In the genomic region with DNA sequence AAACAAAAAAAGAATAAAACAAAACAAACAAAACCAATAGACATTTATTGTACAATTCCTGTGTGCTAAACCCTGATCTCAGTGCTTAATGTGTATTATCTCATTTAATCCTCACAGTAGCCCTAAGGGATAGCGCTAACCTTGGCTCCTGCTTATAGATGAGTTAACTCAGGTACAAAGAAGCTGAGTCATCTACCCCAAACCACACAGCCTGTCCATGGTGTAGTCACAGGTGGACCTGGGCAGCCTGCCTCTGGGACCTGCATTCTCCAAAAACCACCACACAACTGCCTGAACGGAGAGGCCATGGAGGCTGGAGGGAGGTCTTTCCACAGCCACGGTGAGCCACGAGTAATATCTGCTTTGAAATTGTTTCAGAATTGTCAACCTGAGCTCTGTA, we compare ENCODE assay signal across 20 cellular contexts.
"Had no signal": no experiment of that assay in that cellular context is flagged by ENCODE, and none has a peak within 500 bp of the region (broad histone marks: within the 10 kb centered on the region; RNA-seq: fewer than 3 reads in every experiment).

No MANE protein-coding gene starts in this region.

- H3K4me1 ChIP-seq: prostate gland had no signal

- FAIRE-seq: colon had no signal

- H3K27ac ChIP-seq: adrenal gland, ascending aorta, brain microvascular endothelial cell, left lung, neural progenitor cell, prostate gland, thoracic aorta, vagina, WERI-Rb-1 had no signal

- H3K9me3 ChIP-seq: ascending aorta, left lung, prostate gland, thoracic aorta, vagina had no signal

- H3K4me2 ChIP-seq: neural progenitor cell had no signal

- DNase-seq: activated CD4-positive, CD25-positive, alpha-beta regulatory T cell treated with anti-CD3 and anti-CD28 coated beads, Interleukin-2, amount 50 U/mL, for 72 hours; activated CD8-positive, alpha-beta memory T cell treated with anti-CD3 and anti-CD28 coated beads for 24 hours; activated CD8-positive, alpha-beta memory T cell treated with anti-CD3 and anti-CD28 coated beads, Interleukin-2, amount 50 U/mL, for 4 hours; activated naive CD4-positive, alpha-beta T cell; activated T-cell treated with anti-CD3 and anti-CD28 coated beads, Interleukin-2, amount 50 U/mL, for 24 hours; brain microvascular endothelial cell; effector memory CD4-positive, alpha-beta T cell; left lung; naive thymus-derived CD8-positive, alpha-beta T cell; stimulated activated CD4-positive, alpha-beta T cell treated with anti-CD3 and anti-CD28 coated beads, Interleukin-4, amount 100 ng/mL, for 24 hours; stimulated activated naive CD4-positive, alpha-beta T cell treated with Interleukin-2 at 50 U/mL for 16 hours; WERI-Rb-1 had no signal

- H3K9ac ChIP-seq: neural progenitor cell had no signal

- H3K4me3 ChIP-seq: adrenal gland, ascending aorta, left lung, neural progenitor cell, prostate gland, thoracic aorta, vagina had no signal

- ATAC-seq: activated T-helper 17 cell treated with anti-CD3 and anti-CD28 coated beads, Interleukin-2, amount 50 U/mL, for 72 hours; left lung; naive thymus-derived CD8-positive, alpha-beta T cell had no signal

- H3K27me3 ChIP-seq: adrenal gland, ascending aorta, brain microvascular endothelial cell, left lung, neural progenitor cell, vagina had no signal

- H3K36me3 ChIP-seq: adrenal gland, ascending aorta, brain microvascular endothelial cell, left lung, neural progenitor cell, prostate gland, thoracic aorta, vagina, WERI-Rb-1 had no signal
